ENCODE assay signal across 12 cellular contexts in genomic region chr1:154548028-154548427, GRCh38. TPM values are rescaled to one million over a fixed set of nuclear protein-coding genes. Genes with fewer than 3 reads are reported as not detected.
DNase-seq lines count a peak whose midpoint lies in the region; ATAC-seq and TF ChIP-seq lines count a peak whose summit lies in the region.
"Had no signal": no experiment of that assay in that cellular context is flagged by ENCODE, and none has a peak within 500 bp of the region (broad histone marks: within the 10 kb centered on the region; RNA-seq: fewer than 3 reads in every experiment).

No MANE protein-coding gene starts in this region.

- H3K4me1 ChIP-seq in hepatocyte (ENCODE audit: insufficient read depth), result peaks cover 6% of the 10 kb centered on the region
- H3K4me1 ChIP-seq: neural progenitor cell had no signal

- no peaks in the 10 kb centered on the region for H3K9me3 ChIP-seq in hepatocyte (ENCODE audit: low read depth)
- H3K9me3 ChIP-seq: BLaER1 had no signal

- H3K27ac ChIP-seq in HL-60 (replicated peaks), result peak overlapping the region; percentile 22; the same call in 1 of the 2 replicates
- peak overlapping the region; percentile 4 for H3K27ac ChIP-seq in hepatocyte
- H3K27ac ChIP-seq: BLaER1, neural progenitor cell had no signal

- H3K36me3 ChIP-seq in hepatocyte (replicated peaks; ENCODE audit: insufficient read depth, low read depth), result no peaks in the 10 kb centered on the region
- H3K36me3 ChIP-seq: neural progenitor cell had no signal

- H3K4me3 ChIP-seq in HL-60 (replicated peaks; ENCODE audit: insufficient read depth, low read length) (no peak overlapping the region), hepatocyte (no peak overlapping the region)
- H3K4me3 ChIP-seq: BLaER1, neural progenitor cell had no signal

- H3K27me3 ChIP-seq in HL-60 (ENCODE audit: insufficient read depth, poor library complexity, severe bottlenecking), result peaks cover 2% of the 10 kb centered on the region
- H3K27me3 ChIP-seq in hepatocyte, result no peaks in the 10 kb centered on the region
- H3K27me3 ChIP-seq: BLaER1, neural progenitor cell had no signal

- no peaks in the 10 kb centered on the region for H3K79me2 ChIP-seq in hepatocyte

- no peak overlapping the region for H3K4me2 ChIP-seq in hepatocyte
- H3K4me2 ChIP-seq: BLaER1, neural progenitor cell had no signal

- peaks cover 3% of the 10 kb centered on the region for H4K20me1 ChIP-seq in hepatocyte (ENCODE audit: insufficient read depth, poor library complexity, severe bottlenecking)

- H3K9me2 ChIP-seq in hepatocyte (replicated peaks; ENCODE audit: insufficient read depth), result no peaks in the 10 kb centered on the region

- no peak overlapping the region for H2AFZ ChIP-seq in hepatocyte
- H2AFZ ChIP-seq: neural progenitor cell had no signal

- 65% methylated on average over 1 of the region's 1 CpG for WGBS in hepatocyte (ENCODE audit: low lambda C conversion rate, missing lambda C conversion rate)

- no peak for TF ChIP-seq CTCF in HL-60 (IDR thresholded peaks at IDR 0.05; ENCODE audit: insufficient read depth, low read length)
- TF ChIP-seq CTCF in hepatocyte (IDR thresholded peaks at IDR 0.05; ENCODE audit: poor library complexity), result no peak

- no peak for ATAC-seq in GM18873 (IDR thresholded peaks at IDR 0.05; ENCODE audit: low FRiP score, unreplicated experiment)
- no peak for ATAC-seq in HG03045 (IDR thresholded peaks at IDR 0.05; ENCODE audit: unreplicated experiment)

- no peak for DNase-seq in HL-60 (ENCODE audit: low read depth in 1 of 2, low spot score in 1 of 2)
- no peak for DNase-seq in hepatocyte (ENCODE audit: low spot score)
- DNase-seq: dermis blood vessel endothelial cell; NCI-H1417 treated with DMSO at 0.1 percent for 48 hours; NCI-H69; stimulated activated CD4-positive, alpha-beta T cell treated with anti-CD3 and anti-CD28 coated beads, Interleukin-12 subunit alpha, Interleukin-12 subunit beta, amount 100 ng/mL, for 4 hours had no signal

RNA-seq across cellular contexts. Expression of gene UBE2Q1, which starts 10.4 kb away (rescaled TPM):
- 46.9 and 50.3 TPM in 2 replicates for total RNA-seq in hepatocyte
- polyA plus RNA-seq in hepatocyte, result 58.6 and 60.3 TPM in 2 replicates

RNA-seq across cellular contexts. Expression of gene CHRNB2, which starts 19.6 kb away (rescaled TPM):
- 0.08 and 0.70 TPM in 2 replicates for total RNA-seq in hepatocyte
- 0.33 TPM in 1 of 2 replicates, not detected in the other for polyA plus RNA-seq in hepatocyte
- total RNA-seq: fibroblast of villous mesenchyme had no signal

RNA-seq across cellular contexts. Expression of gene SHE, which starts 45.8 kb away (rescaled TPM):
- total RNA-seq in hepatocyte, result 0.32 and 0.60 TPM in 2 replicates
- 0.41 TPM in 1 of 2 replicates, not detected in the other for polyA plus RNA-seq in hepatocyte
- total RNA-seq: fibroblast of villous mesenchyme had no signal

RNA-seq across cellular contexts. Expression of gene TDRD10, which starts 46.0 kb away (rescaled TPM):
- total RNA-seq in hepatocyte, result 0.20 TPM in 1 of 2 replicates, not detected in the other
- 0.09 TPM in 1 of 2 replicates, not detected in the other for polyA plus RNA-seq in hepatocyte
- total RNA-seq: fibroblast of villous mesenchyme, kidney epithelial cell had no signal

RNA-seq across cellular contexts. Expression of gene ADAR, which starts 60.0 kb away (rescaled TPM):
- total RNA-seq in hepatocyte, result 103 and 104 TPM in 2 replicates
- polyA plus RNA-seq in hepatocyte, result 57.4 and 65.8 TPM in 2 replicates
